Comparison of ENCODE assay signal across 2 cellular contexts in genomic region chr1:54016343-54017282, GRCh38.
TF ChIP-seq lines count a peak whose summit lies in the region.

No MANE protein-coding gene starts in this region.

TF ChIP-seq in K562, 482 proteins besides CTCF, POLR2A, EP300 and RAD21:
- no peak for TF ChIP-seq KAT7 (CRISPR knock-in tag; IDR thresholded peaks at IDR 0.05; ENCODE audit: borderline replicate concordance)
- TF ChIP-seq KDM1A (IDR thresholded peaks at IDR 0.05) = peak; percentile 34 to 48; a peak in 2 of 4 replicates
- TF ChIP-seq NFE2 (IDR thresholded peaks at IDR 0.05; ENCODE audit: low read depth) = 0 out of 2 replicates have a peak, but pooled peaks have one; percentile 14
- peak; percentile 34; the same call in 1 of the 2 replicates for TF ChIP-seq ATF3 (IDR thresholded peaks at IDR 0.05)
- no peak for TF ChIP-seq ATF3 (CRISPR knock-in tag; conservative IDR thresholded peaks at IDR 0.05)
- peak; percentile 60 for TF ChIP-seq RBM25 (IDR thresholded peaks at IDR 0.05; ENCODE audit: low read depth, low read length, severe bottlenecking)
- no peak for TF ChIP-seq SNIP1 (IDR thresholded peaks at IDR 0.05; ENCODE audit: low read depth)
- no peak for TF ChIP-seq CEBPG (CRISPR knock-in tag; IDR thresholded peaks at IDR 0.05)
- 0 out of 4 replicates have a peak, but pooled peaks of 1 of the 2 experiments have one; percentile 38 for TF ChIP-seq CEBPG (tag; conservative IDR thresholded peaks at IDR 0.05 in 1 of 2, IDR thresholded peaks at IDR 0.05 in 1 of 2)
- TF ChIP-seq NR2C2 (CRISPR knock-in tag; IDR thresholded peaks at IDR 0.05) = 0 out of 2 replicates have a peak, but pooled peaks have one; percentile 25
- no peak for TF ChIP-seq NR2C2 (tag; IDR thresholded peaks at IDR 0.05)
- TF ChIP-seq ZSCAN29 (IDR thresholded peaks at IDR 0.05) = no peak
- TF ChIP-seq PRMT5 (CRISPR knock-in tag; IDR thresholded peaks at IDR 0.05) = no peak
- TF ChIP-seq FOXP4 (CRISPR knock-in tag; IDR thresholded peaks at IDR 0.05; ENCODE audit: borderline replicate concordance) = no peak
- no peak for TF ChIP-seq BRF1 (IDR thresholded peaks at IDR 0.05; ENCODE audit: borderline replicate concordance, extremely low read depth, insufficient read length)
- no peak for TF ChIP-seq JUN (IDR thresholded peaks at IDR 0.05; ENCODE audit: borderline replicate concordance, low read depth, low read length)
- no peak for TF ChIP-seq JUN (CRISPR knock-in tag; IDR thresholded peaks at IDR 0.05; ENCODE audit: borderline replicate concordance)
- peak; percentile 98 for TF ChIP-seq ZKSCAN1 (IDR thresholded peaks at IDR 0.05; ENCODE audit: low read depth, low read length)
- TF ChIP-seq ZFP36 (IDR thresholded peaks at IDR 0.05; ENCODE audit: low read depth, low read length, partially characterized antibody) = peak; percentile 78
- TF ChIP-seq CEBPB (tag; IDR thresholded peaks at IDR 0.05) = peak; percentile 54; the same call in 1 of the 2 replicates
- TF ChIP-seq BCOR (IDR thresholded peaks at IDR 0.05) = peak; percentile 72; the same call in 1 of the 2 replicates

TF ChIP-seq in liver, 16 proteins besides CTCF, POLR2A, EP300 and RAD21:
- TF ChIP-seq ATF3 (IDR thresholded peaks at IDR 0.05) (peak; percentile 75), HNF4G (IDR thresholded peaks at IDR 0.05) (no peak), RXRA (IDR thresholded peaks at IDR 0.05) (peak; percentile 95 to 98), JUND (IDR thresholded peaks at IDR 0.05) (peak; percentile 36 to 78), HNF4A (conservative IDR thresholded peaks at IDR 0.05) (peak; percentile 74 to 79), FOXA1 (IDR thresholded peaks at IDR 0.05) (no peak), GABPA (IDR thresholded peaks at IDR 0.05 in 1 of 2, conservative IDR thresholded peaks at IDR 0.05 in 1 of 2) (peak in 1 of 2 donors; percentile 24), EGR1 (IDR thresholded peaks at IDR 0.05; ENCODE audit: low read depth in 2 of 2) (peak in 1 of 2 donors; percentile 33), NR2F2 (IDR thresholded peaks at IDR 0.05) (peak; percentile 66), SP1 (IDR thresholded peaks at IDR 0.05) (peak; percentile 73), YY1 (IDR thresholded peaks at IDR 0.05) (peak; percentile 7)
- TF ChIP-seq, protein P1, sequence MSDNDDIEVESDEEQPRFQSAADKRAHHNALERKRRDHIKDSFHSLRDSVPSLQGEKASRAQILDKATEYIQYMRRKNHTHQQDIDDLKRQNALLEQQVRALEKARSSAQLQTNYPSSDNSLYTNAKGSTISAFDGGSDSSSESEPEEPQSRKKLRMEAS (IDR thresholded peaks at IDR 0.05) = no peak
